ENCODE assay signal across 23 cellular contexts in the genomic region with DNA sequence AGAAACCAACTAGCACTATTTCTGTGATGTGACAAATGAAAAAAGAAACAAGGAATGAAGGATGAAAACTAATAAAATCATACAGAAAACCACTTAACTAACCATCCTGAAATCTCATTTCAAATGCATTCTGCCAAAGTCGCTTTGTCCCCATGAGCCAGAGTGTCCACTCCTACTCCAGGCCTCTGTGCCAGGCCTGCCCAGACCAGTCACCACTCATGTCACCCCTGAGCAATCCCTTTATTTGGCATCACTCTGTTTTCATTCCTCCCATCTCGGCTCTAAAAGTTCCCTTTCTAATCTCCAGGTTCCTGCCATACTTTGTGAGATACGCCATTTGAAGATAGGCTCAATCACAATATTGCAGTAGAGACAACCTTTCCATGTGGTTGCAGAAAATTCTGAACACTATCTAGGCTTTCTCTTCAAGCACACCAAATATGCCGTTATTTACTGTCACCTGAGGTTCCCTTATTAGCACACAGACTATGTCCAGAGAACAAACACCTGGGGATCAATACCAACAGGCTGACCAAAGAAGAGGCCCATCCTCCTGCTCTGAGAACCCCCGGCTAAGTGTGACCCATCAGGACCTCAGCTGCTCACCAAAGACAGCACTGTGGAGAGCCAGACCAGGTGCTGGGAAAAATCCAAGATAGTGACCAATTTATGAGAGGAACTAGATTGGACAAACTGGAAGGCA.
"Had no signal": no experiment of that assay in that cellular context is flagged by ENCODE, and none has a peak within 500 bp of the region (broad histone marks: within the 10 kb centered on the region; RNA-seq: fewer than 3 reads in every experiment).

No MANE protein-coding gene starts in this region.

- H3K27me3 ChIP-seq: esophagus squamous epithelium, gastroesophageal sphincter, stomach, transverse colon had no signal

- H3K4me1 Mint-ChIP-seq: mesothelial cell of epicardium, natural killer cell had no signal

- H3K36me3 Mint-ChIP-seq: natural killer cell had no signal

- H2AFZ ChIP-seq: parathyroid adenoma had no signal

- H3K27ac ChIP-seq: esophagus squamous epithelium, gastroesophageal sphincter, lower lobe of right lung, parathyroid adenoma, psoas muscle, stomach, thoracic aorta, transverse colon had no signal

- H3K27me3 Mint-ChIP-seq: memory B cell had no signal

- H3K79me2 ChIP-seq: parathyroid adenoma had no signal

- H3K4me1 ChIP-seq: esophagus squamous epithelium, gastroesophageal sphincter, lower lobe of right lung, parathyroid adenoma, psoas muscle, transverse colon had no signal

- H3K9ac ChIP-seq: parathyroid adenoma had no signal

- H3K4me3 Mint-ChIP-seq: memory B cell, mesothelial cell of epicardium, natural killer cell, neural crest cell had no signal

- DNase-seq: cerebellar nuclear complex; dermis blood vessel endothelial cell; esophagus squamous epithelium; foreskin fibroblast; hippocampal formation; kidney glomerular epithelial cell; lower lobe of right lung; natural killer cell; psoas muscle; retina; small intestine; stimulated activated CD4-positive, alpha-beta T cell treated with anti-CD3 and anti-CD28 coated beads, Interleukin-12 subunit alpha, Interleukin-12 subunit beta, amount 100 ng/mL, for 4 hours; stimulated activated naive CD4-positive, alpha-beta T cell; stomach; substantia nigra; transverse colon had no signal

- H3K27ac Mint-ChIP-seq: memory B cell, mesothelial cell of epicardium, natural killer cell had no signal

- ATAC-seq: gastroesophageal sphincter, lower lobe of right lung, natural killer cell had no signal

- H3K4me3 ChIP-seq: esophagus squamous epithelium, gastroesophageal sphincter, lower lobe of right lung, psoas muscle, stomach, thoracic aorta, transverse colon had no signal

- FAIRE-seq: colon, small intestine had no signal

- H3K36me3 ChIP-seq: esophagus squamous epithelium, gastroesophageal sphincter, lower lobe of right lung, thoracic aorta, transverse colon had no signal
